ENCODE assay signal across 18 cellular contexts in the genomic region with DNA sequence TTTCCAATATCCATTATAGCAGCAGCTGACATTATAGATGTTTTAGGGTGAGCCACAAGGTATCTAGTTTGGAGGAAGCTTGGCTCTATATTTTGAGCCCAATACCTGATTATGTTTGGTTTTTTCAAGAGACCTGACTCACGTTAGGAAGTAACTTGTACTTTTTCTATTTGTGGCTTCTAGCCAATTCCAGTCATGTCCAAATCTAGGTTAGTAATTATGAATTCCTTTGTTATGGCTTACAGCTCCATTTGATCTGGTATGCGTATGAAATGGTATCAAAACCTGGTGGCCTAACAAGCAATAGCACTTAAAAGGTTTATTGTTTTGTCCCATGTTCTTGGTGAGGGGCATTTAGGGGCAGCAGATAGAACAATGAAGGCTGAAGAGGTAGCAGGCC.
"Had no signal": no experiment of that assay in that cellular context is flagged by ENCODE, and none has a peak within 500 bp of the region (broad histone marks: within the 10 kb centered on the region; RNA-seq: fewer than 3 reads in every experiment).

No MANE protein-coding gene starts in this region.

- DNase-seq: activated CD4-positive, alpha-beta T cell treated with anti-CD3 and anti-CD28 coated beads, Interleukin-2, amount 50 U/mL, for 1 hour; activated CD8-positive, alpha-beta memory T cell treated with anti-CD3 and anti-CD28 coated beads for 24 hours; activated naive CD4-positive, alpha-beta T cell treated with Interleukin-2 at 50 U/mL for 16 hours; aorta; foreskin melanocyte; heart left ventricle; naive B cell; pancreas; stimulated activated CD4-positive, alpha-beta T cell treated with anti-CD3 and anti-CD28 coated beads, Interleukin-15, amount 100 ng/mL, for 24 hours; stimulated activated CD4-positive, alpha-beta T cell treated with anti-CD3 and anti-CD28 coated beads, Interleukin-4, amount 100 ng/mL, for 1 hour; stimulated activated naive CD4-positive, alpha-beta T cell; substantia nigra had no signal

- H3K27me3 ChIP-seq: cardiac muscle cell, heart left ventricle, pancreas, right atrium auricular region, tibial nerve, vagina had no signal

- FAIRE-seq: endometrium, islet of Langerhans, pancreas had no signal

- H3K36me3 ChIP-seq: cardiac muscle cell, heart left ventricle, pancreas, right atrium auricular region, vagina had no signal

- H3K27ac ChIP-seq: cardiac muscle cell, heart left ventricle, pancreas, right atrium auricular region, tibial nerve, vagina had no signal

- H3K4me3 ChIP-seq: cardiac muscle cell, heart left ventricle, pancreas, right atrium auricular region, tibial nerve, vagina had no signal
